ENCODE assay signal across 9 cellular contexts in genomic region chr2:27308359-27308875, GRCh38. TPM values are rescaled to one million over a fixed set of nuclear protein-coding genes. Genes with fewer than 3 reads are reported as not detected.
A peak's percentile ranks its signal among the peaks of the same experiment; 100 is the strongest.
DNase-seq lines count a peak whose midpoint lies in the region; ATAC-seq, FAIRE-seq and TF ChIP-seq lines count a peak whose summit lies in the region.
"Had no signal": no experiment of that assay in that cellular context is flagged by ENCODE, and none has a peak within 500 bp of the region (broad histone marks: within the 10 kb centered on the region; RNA-seq: fewer than 3 reads in every experiment).

Gene UCN (minus strand): TSS chr2:27308445. CDS start chr2:27307895, 550 bp downstream.

- peaks cover 27% of the 10 kb centered on the region for H3K36me3 Mint-ChIP-seq in MCF 10A (ENCODE audit: insufficient read depth, unreplicated experiment)
- peaks cover 13% of the 10 kb centered on the region for H3K36me3 Mint-ChIP-seq in type B pancreatic cell

- BruUV-seq in mammary epithelial cell (replicated peaks; lab: Mats Ljungman, UMichigan) (no TSS peak), MCF 10A (replicated peaks; lab: Mats Ljungman, UMichigan) (no TSS peak)

- H3K27ac Mint-ChIP-seq in MCF 10A (ENCODE audit: low read depth, unreplicated experiment): no peak within 1 kb of the TSS
- no peak within 1 kb of the TSS for H3K27ac Mint-ChIP-seq in type B pancreatic cell

- no peaks in the 10 kb centered on the region for H3K27me3 Mint-ChIP-seq in MCF 10A (ENCODE audit: insufficient read depth, unreplicated experiment)
- peaks cover 50% of the 10 kb centered on the region for H3K27me3 Mint-ChIP-seq in type B pancreatic cell

- H3K9me3 ChIP-seq in mammary epithelial cell (replicated peaks; ENCODE audit: insufficient read depth, low read length): no peaks in the 10 kb centered on the region
- H3K9me3 ChIP-seq in kidney (ENCODE audit: control insufficient read depth in 1 of 2, low read length in 2 of 2): no peaks in the 10 kb centered on the region
- H3K9me3 ChIP-seq in thyroid gland: no peaks in the 10 kb centered on the region

- H3K9me3 Mint-ChIP-seq in MCF 10A (ENCODE audit: unreplicated experiment) (no peaks in the 10 kb centered on the region), type B pancreatic cell (no peaks in the 10 kb centered on the region)

- 36% methylated on average over 12 of the region's 24 CpGs for WGBS in mammary epithelial cell (ENCODE audit: low coverage, missing lambda C conversion rate)
- WGBS in thyroid gland, 2 donors: 23 to 32% methylated on average over 6 to 13 of the region's 24 CpGs

- POLR2A ChIA-PET in MCF 10A (lab: Yijun Ruan, JAX): no interaction called here

- in situ Hi-C loops in mammary epithelial cell (cut with MboI; ENCODE audit: low sequenced_read_pairs in 2 of 2): no loop called here

- no peak within 1 kb of the TSS for H3K9ac ChIP-seq in mammary epithelial cell (ENCODE audit: insufficient read depth, low read length)
- H3K9ac ChIP-seq in kidney (ENCODE audit: low read length in 2 of 2): no peak within 1 kb of the TSS
- H3K9ac ChIP-seq: KMS-11 had no signal

- no peak for ATAC-seq in HG03442 (IDR thresholded peaks at IDR 0.05; ENCODE audit: unreplicated experiment)
- no peak for ATAC-seq in GM19397 (IDR thresholded peaks at IDR 0.05; ENCODE audit: unreplicated experiment)

- no peaks in the 10 kb centered on the region for H4K20me1 ChIP-seq in mammary epithelial cell (ENCODE audit: insufficient read depth, low read length)

- H3K36me3 ChIP-seq in mammary epithelial cell (ENCODE audit: insufficient read depth, low read length): no peaks in the 10 kb centered on the region
- H3K36me3 ChIP-seq in kidney (ENCODE audit: control insufficient read depth in 1 of 2, insufficient read depth in 2 of 2, low read length in 2 of 2): no peaks in the 10 kb centered on the region
- H3K36me3 ChIP-seq in thyroid gland: no peaks in the 10 kb centered on the region

- H3K27ac ChIP-seq in mammary epithelial cell (ENCODE audit: insufficient read depth, low read depth, low read length) (no peak within 1 kb of the TSS), kidney (ENCODE audit: low read depth in 2 of 2, low read length in 2 of 2) (no peak within 1 kb of the TSS), thyroid gland (no peak within 1 kb of the TSS)
- H3K27ac ChIP-seq: KMS-11 had no signal

- H2AFZ ChIP-seq in mammary epithelial cell (ENCODE audit: low read depth, low read length): no peak within 1 kb of the TSS

- H3K4me1 Mint-ChIP-seq in MCF 10A (ENCODE audit: insufficient read depth, unreplicated experiment) (no peaks in the 10 kb centered on the region), type B pancreatic cell (ENCODE audit: unreplicated experiment) (no peaks in the 10 kb centered on the region)

- H3K4me3 Mint-ChIP-seq in MCF 10A (ENCODE audit: unreplicated experiment) (no peak within 1 kb of the TSS), type B pancreatic cell (no peak within 1 kb of the TSS)

- CTCF ChIA-PET in mammary epithelial cell (lab: Charles Lee; ENCODE audit: low non-redundant PET): no interaction called here
- CTCF ChIA-PET in MCF 10A (lab: Yijun Ruan, JAX): interaction anchor here (0.6 to 1.0 kb wide), 3 partner anchors 15 to 239 kb away, joined by 3 to 5 read pairs (median 4); no protein-coding TSS in a partner anchor

- TF ChIP-seq POLR2A in thyroid gland (IDR thresholded peaks at IDR 0.05): no peak

- H3K4me1 ChIP-seq in mammary epithelial cell (ENCODE audit: insufficient read depth, low read length): peaks cover 3% of the 10 kb centered on the region
- H3K4me1 ChIP-seq in kidney (ENCODE audit: control insufficient read depth in 1 of 2, insufficient read depth in 1 of 2, low read depth in 1 of 2, low read length in 2 of 2): peaks cover 0 to 3% of the 10 kb centered on the region in 2 donors
- peaks cover 6 to 27% of the 10 kb centered on the region in 2 donors for H3K4me1 ChIP-seq in thyroid gland

- TF ChIP-seq CTCF in mammary epithelial cell (conservative IDR thresholded peaks at IDR 0.05 in 1 of 2, IDR thresholded peaks at IDR 0.05 in 1 of 2; ENCODE audit: extremely low read depth in 1 of 2, insufficient read depth in 1 of 2, low read depth in 1 of 2, low read length in 2 of 2) (no peak), MCF 10A (IDR thresholded peaks at IDR 0.05; ENCODE audit: unreplicated experiment) (no peak), cardiac fibroblast (IDR thresholded peaks at IDR 0.05; ENCODE audit: low read depth, low read length) (no peak), kidney (IDR thresholded peaks at IDR 0.05; ENCODE audit: borderline replicate concordance, extremely low read depth, insufficient read depth) (no peak), thyroid gland (IDR thresholded peaks at IDR 0.05) (no peak), type B pancreatic cell (conservative IDR thresholded peaks at IDR 0.05) (no peak)

- FAIRE-seq in kidney (lab: Jason Lieb, UNC): no peak

- no peak within 1 kb of the TSS for H3K4me2 ChIP-seq in mammary epithelial cell (ENCODE audit: insufficient read depth, low read depth, low read length)
- H3K4me2 ChIP-seq: KMS-11 had no signal

- dilution Hi-C loops in mammary epithelial cell (cut with HindIII; ENCODE audit: low sequenced_read_pairs): no loop called here

- H3K4me3 ChIP-seq in mammary epithelial cell (replicated peaks in 1 of 3; ENCODE audit: insufficient read depth in 1 of 3, low read depth in 2 of 3, low read length in 3 of 3): no peak within 1 kb of the TSS
- no peak within 1 kb of the TSS for H3K4me3 ChIP-seq in cardiac fibroblast (replicated peaks in 1 of 2; ENCODE audit: low read depth in 2 of 2, low read length in 2 of 2)
- no peak within 1 kb of the TSS for H3K4me3 ChIP-seq in kidney (ENCODE audit: low read length in 2 of 2)
- H3K4me3 ChIP-seq in thyroid gland (replicated peaks in 1 of 3): no peak within 1 kb of the TSS

- no peaks in the 10 kb centered on the region for H3K79me2 ChIP-seq in mammary epithelial cell (ENCODE audit: insufficient read depth, low read length)

- intact Hi-C loops in mammary epithelial cell (cut with micrococcal nuclease) (loop anchor here (10.0 kb wide), 1 partner anchor 464 kb away; the partner anchor contains the start of gene DPYSL5), MCF 10A (cut with micrococcal nuclease) (no loop called here), kidney (cut with DNase I) (loop anchor here (10.0 kb wide), 1 partner anchor 214 kb away; no protein-coding TSS in a partner anchor), thyroid gland (cut with DNase I) (loop anchor here (10.0 kb wide), 1 partner anchor 214 kb away; no protein-coding TSS in a partner anchor)

- peaks cover 22% of the 10 kb centered on the region for H3K27me3 ChIP-seq in mammary epithelial cell (ENCODE audit: insufficient read depth, low read length)
- peaks cover 18% of the 10 kb centered on the region for H3K27me3 ChIP-seq in thyroid gland

- DNase-seq in mammary epithelial cell: peak; percentile 27
- no peak for DNase-seq in MCF 10A (ENCODE audit: unreplicated experiment)
- peak; percentile 47 for DNase-seq in cardiac fibroblast (ENCODE audit: low read depth in 2 of 2)
- peak; percentile 88 for DNase-seq in kidney
- DNase-seq in thyroid gland: peak; percentile 54 to 62
- DNase-seq in type B pancreatic cell (ENCODE audit: extremely low spot score, unreplicated experiment): no peak

RNA-seq across cellular contexts. Expression of gene UCN, which starts in this region (rescaled TPM):
- under 1 TPM; 0.33 to 0.40 TPM for total RNA-seq in mammary epithelial cell
- 0.23 TPM for polyA plus RNA-seq in mammary epithelial cell
- not detected for polyA minus RNA-seq in mammary epithelial cell
- total RNA-seq in MCF 10A (2022): 7.9 and 9.5 TPM in 2 replicates
- 1.4 TPM for total RNA-seq in kidney
- 1.3 TPM for polyA plus RNA-seq in kidney (ENCODE audit: insufficient read depth, low read depth, low replicate concordance)
- total RNA-seq in thyroid gland: 1 to 10 TPM; 1.1 to 2.5 (median 2.0) TPM
- 0.74 and 4.1 TPM in 2 replicates for total RNA-seq in type B pancreatic cell (ENCODE audit: low replicate concordance)

Comparison
In these comparisons a context has a peak if more than half of its experiments do, and no peak if none do; other contexts are left out.
1. Peak in DNase-seq in mammary epithelial cell; RNA of the gene not detected or under 1 TPM.
2. DNase-seq: peak in cardiac fibroblast (2 of 2), kidney (single experiment) and thyroid gland (2 of 2); none in MCF 10A (single experiment) and type B pancreatic cell (single experiment).